ENCODE assay signal across 37 cellular contexts in genomic region chr5:77285442-77285841, GRCh38.
"Had no signal": no experiment of that assay in that cellular context is flagged by ENCODE, and none has a peak within 500 bp of the region (broad histone marks: within the 10 kb centered on the region; RNA-seq: fewer than 3 reads in every experiment).

No MANE protein-coding gene starts in this region.

- H3K27me3 Mint-ChIP-seq: activated B cell treated with CpG ODN at 0.5 μM for 24 hours; activated naive CD4-positive, alpha-beta T cell treated with anti-CD3 and anti-CD28 coated beads, Interleukin-2, amount 50 U/mL, for 24 hours; activated naive CD8-positive, alpha-beta T cell treated with anti-CD3 and anti-CD28 coated beads for 36 hours had no signal

- DNase-seq: activated B cell treated with CpG ODN at 0.5 μM for 24 hours; activated CD4-positive, alpha-beta memory T cell treated with anti-CD3 and anti-CD28 coated beads for 36 hours; activated CD4-positive, alpha-beta T cell treated with anti-CD3 and anti-CD28 coated beads for 36 hours; activated CD4-positive, alpha-beta T cell treated with anti-CD3 and anti-CD28 coated beads, Interleukin-2, amount 10 ng/mL, durations not matched to agents 24 days and 14 days; activated CD4-positive, CD25-positive, alpha-beta regulatory T cell treated with anti-CD3 and anti-CD28 coated beads, Interleukin-2, amount 50 U/mL, for 72 hours; activated CD8-positive, alpha-beta memory T cell treated with anti-CD3 and anti-CD28 coated beads, Interleukin-2, amount 10 ng/mL, durations not matched to agents 7 days and 5 days; activated CD8-positive, alpha-beta memory T cell treated with anti-CD3 and anti-CD28 coated beads, Interleukin-2, amount 50 U/mL, for 4 hours; activated CD8-positive, alpha-beta T cell treated with anti-CD3 and anti-CD28 coated beads, Interleukin-2, amount 10 ng/mL, durations not matched to agents 7 days and 5 days; activated effector memory CD4-positive, alpha-beta T cell treated with anti-CD3 and anti-CD28 coated beads, Interleukin-2, amount 50 U/mL, for 16 hours; activated naive CD4-positive, alpha-beta T cell treated with anti-CD3 and anti-CD28 coated beads for 36 hours; activated naive CD8-positive, alpha-beta T cell treated with anti-CD3 and anti-CD28 coated beads for 36 hours; activated naive CD8-positive, alpha-beta T cell treated with anti-CD3 and anti-CD28 coated beads, Interleukin-2, amount 50 U/mL, for 24 hours; activated T-cell treated with anti-CD3 and anti-CD28 coated beads, Interleukin-2, amount 50 U/mL, for 1 hour; activated T-cell treated with anti-CD3 and anti-CD28 coated beads, Interleukin-2, amount 50 U/mL, for 48 hours; adrenal gland; amygdala; aorta; body of pancreas; central memory CD4-positive, alpha-beta T cell; cerebellar nuclear complex; colonic mucosa; dorsolateral prefrontal cortex; effector memory CD4-positive, alpha-beta T cell; endodermal cell; erythroblast; esophagus squamous epithelium; foreskin melanocyte; heart right ventricle; T-helper 1 cell; T-helper 17 cell; T1000; WERI-Rb-1 had no signal

- H3K27ac ChIP-seq: adrenal gland, body of pancreas, colonic mucosa, dorsolateral prefrontal cortex, esophagus squamous epithelium, gastroesophageal sphincter, heart right ventricle, WERI-Rb-1 had no signal

- H3K4me3 Mint-ChIP-seq: activated B cell treated with CpG ODN at 0.5 μM for 24 hours; activated CD4-positive, alpha-beta memory T cell treated with anti-CD3 and anti-CD28 coated beads for 36 hours; activated CD4-positive, alpha-beta T cell treated with anti-CD3 and anti-CD28 coated beads for 36 hours; activated CD4-positive, alpha-beta T cell treated with anti-CD3 and anti-CD28 coated beads, Interleukin-2, amount 10 ng/mL, durations not matched to agents 24 days and 14 days; activated CD8-positive, alpha-beta memory T cell treated with anti-CD3 and anti-CD28 coated beads, Interleukin-2, amount 10 ng/mL, durations not matched to agents 7 days and 5 days; activated CD8-positive, alpha-beta T cell treated with anti-CD3 and anti-CD28 coated beads, Interleukin-2, amount 10 ng/mL, durations not matched to agents 7 days and 5 days; activated naive CD4-positive, alpha-beta T cell treated with anti-CD3 and anti-CD28 coated beads for 36 hours; activated naive CD4-positive, alpha-beta T cell treated with anti-CD3 and anti-CD28 coated beads, Interleukin-2, amount 50 U/mL, for 24 hours; activated naive CD8-positive, alpha-beta T cell treated with anti-CD3 and anti-CD28 coated beads for 36 hours; activated naive CD8-positive, alpha-beta T cell treated with anti-CD3 and anti-CD28 coated beads, Interleukin-2, amount 50 U/mL, for 24 hours; activated T-helper 1 cell treated with anti-CD3 and anti-CD28 coated beads, Interleukin-12 subunit alpha, Interleukin-12 subunit beta, Interleukin-2, Interleukin-4 antibody, amounts not matched to agents 30 ng/mL and 10 ng/mL and 1 ng/mL, durations not matched to agents 14 hours and 24 hours and 36 hours; endodermal cell; T-helper 17 cell; T-helper 2 cell treated with Interferon-gamma antibody and Interleukin-4, amounts not matched to agents 5 μg/mL and 100 μg/mL, for 36 hours had no signal

- ATAC-seq: activated CD4-positive, alpha-beta T cell treated with anti-CD3 and anti-CD28 coated beads for 36 hours; activated CD8-positive, alpha-beta memory T cell treated with anti-CD3 and anti-CD28 coated beads, Interleukin-2, amount 10 ng/mL, durations not matched to agents 7 days and 5 days; activated CD8-positive, alpha-beta T cell treated with anti-CD3 and anti-CD28 coated beads, Interleukin-2, amount 10 ng/mL, durations not matched to agents 7 days and 5 days; activated naive CD8-positive, alpha-beta T cell treated with anti-CD3 and anti-CD28 coated beads, Interleukin-2, amount 50 U/mL, for 24 hours; body of pancreas; gastroesophageal sphincter; heart right ventricle; T-helper 17 cell had no signal

- H3K27ac Mint-ChIP-seq: activated B cell treated with CpG ODN at 0.5 μM for 24 hours; activated CD4-positive, alpha-beta memory T cell treated with anti-CD3 and anti-CD28 coated beads for 36 hours; activated CD4-positive, alpha-beta T cell treated with anti-CD3 and anti-CD28 coated beads for 36 hours; activated CD4-positive, alpha-beta T cell treated with anti-CD3 and anti-CD28 coated beads, Interleukin-2, amount 10 ng/mL, durations not matched to agents 24 days and 14 days; activated CD8-positive, alpha-beta memory T cell treated with anti-CD3 and anti-CD28 coated beads, Interleukin-2, amount 10 ng/mL, durations not matched to agents 7 days and 5 days; activated CD8-positive, alpha-beta T cell treated with anti-CD3 and anti-CD28 coated beads, Interleukin-2, amount 10 ng/mL, durations not matched to agents 7 days and 5 days; activated naive CD4-positive, alpha-beta T cell treated with anti-CD3 and anti-CD28 coated beads for 36 hours; activated naive CD4-positive, alpha-beta T cell treated with anti-CD3 and anti-CD28 coated beads, Interleukin-2, amount 50 U/mL, for 24 hours; activated naive CD8-positive, alpha-beta T cell treated with anti-CD3 and anti-CD28 coated beads for 36 hours; activated naive CD8-positive, alpha-beta T cell treated with anti-CD3 and anti-CD28 coated beads, Interleukin-2, amount 50 U/mL, for 24 hours; activated T-helper 1 cell treated with anti-CD3 and anti-CD28 coated beads, Interleukin-12 subunit alpha, Interleukin-12 subunit beta, Interleukin-2, Interleukin-4 antibody, amounts not matched to agents 30 ng/mL and 10 ng/mL and 1 ng/mL, durations not matched to agents 14 hours and 24 hours and 36 hours; activated T-helper 2 cell treated with anti-CD3 and anti-CD28 coated beads, Interferon-gamma antibody, Interleukin-2, Interleukin-4, amounts not matched to agents 10 μg/mL and 5 μg/mL and 100 μg/mL, durations not matched to agents 14 hours and 24 hours and 36 hours; endodermal cell; T-helper 17 cell; T-helper 2 cell treated with Interferon-gamma antibody and Interleukin-4, amounts not matched to agents 5 μg/mL and 100 μg/mL, for 36 hours had no signal

- H3K4me1 ChIP-seq: adrenal gland, colonic mucosa, esophagus squamous epithelium, gastroesophageal sphincter, heart right ventricle had no signal

- H3K4me3 ChIP-seq: adrenal gland, body of pancreas, colonic mucosa, dorsolateral prefrontal cortex, esophagus squamous epithelium, gastroesophageal sphincter, heart right ventricle had no signal

- H3K9me3 Mint-ChIP-seq: activated B cell treated with CpG ODN at 0.5 μM for 24 hours; activated CD4-positive, alpha-beta memory T cell treated with anti-CD3 and anti-CD28 coated beads for 36 hours; activated CD4-positive, alpha-beta T cell treated with anti-CD3 and anti-CD28 coated beads, Interleukin-2, amount 10 ng/mL, durations not matched to agents 24 days and 14 days; activated naive CD4-positive, alpha-beta T cell treated with anti-CD3 and anti-CD28 coated beads for 36 hours; activated naive CD4-positive, alpha-beta T cell treated with anti-CD3 and anti-CD28 coated beads, Interleukin-2, amount 50 U/mL, for 24 hours; activated naive CD8-positive, alpha-beta T cell treated with anti-CD3 and anti-CD28 coated beads for 36 hours; activated naive CD8-positive, alpha-beta T cell treated with anti-CD3 and anti-CD28 coated beads, Interleukin-2, amount 50 U/mL, for 24 hours; activated T-helper 1 cell treated with anti-CD3 and anti-CD28 coated beads, Interleukin-12 subunit alpha, Interleukin-12 subunit beta, Interleukin-2, Interleukin-4 antibody, amounts not matched to agents 30 ng/mL and 10 ng/mL and 1 ng/mL, durations not matched to agents 14 hours and 24 hours and 36 hours; activated T-helper 2 cell treated with anti-CD3 and anti-CD28 coated beads, Interferon-gamma antibody, Interleukin-2, Interleukin-4, amounts not matched to agents 10 μg/mL and 5 μg/mL and 100 μg/mL, durations not matched to agents 14 hours and 24 hours and 36 hours; endodermal cell; T-helper 2 cell treated with Interferon-gamma antibody and Interleukin-4, amounts not matched to agents 5 μg/mL and 100 μg/mL, for 36 hours had no signal

- H3K4me1 Mint-ChIP-seq: activated B cell treated with CpG ODN at 0.5 μM for 24 hours; activated CD4-positive, alpha-beta T cell treated with anti-CD3 and anti-CD28 coated beads for 36 hours; activated CD4-positive, alpha-beta T cell treated with anti-CD3 and anti-CD28 coated beads, Interleukin-2, amount 10 ng/mL, durations not matched to agents 24 days and 14 days; activated CD8-positive, alpha-beta memory T cell treated with anti-CD3 and anti-CD28 coated beads, Interleukin-2, amount 10 ng/mL, durations not matched to agents 7 days and 5 days; activated naive CD4-positive, alpha-beta T cell treated with anti-CD3 and anti-CD28 coated beads, Interleukin-2, amount 50 U/mL, for 24 hours; activated naive CD8-positive, alpha-beta T cell treated with anti-CD3 and anti-CD28 coated beads for 36 hours; activated naive CD8-positive, alpha-beta T cell treated with anti-CD3 and anti-CD28 coated beads, Interleukin-2, amount 50 U/mL, for 24 hours; endodermal cell had no signal

- H3K9me3 ChIP-seq: adrenal gland, body of pancreas, colonic mucosa, esophagus squamous epithelium, gastroesophageal sphincter, heart right ventricle had no signal

- H3K36me3 Mint-ChIP-seq: activated CD4-positive, alpha-beta memory T cell treated with anti-CD3 and anti-CD28 coated beads for 36 hours; activated CD8-positive, alpha-beta memory T cell treated with anti-CD3 and anti-CD28 coated beads, Interleukin-2, amount 10 ng/mL, durations not matched to agents 7 days and 5 days; activated naive CD4-positive, alpha-beta T cell treated with anti-CD3 and anti-CD28 coated beads, Interleukin-2, amount 50 U/mL, for 24 hours; activated naive CD8-positive, alpha-beta T cell treated with anti-CD3 and anti-CD28 coated beads for 36 hours had no signal
